6 cellular contexts compared by ENCODE assay signal in the genomic region with DNA sequence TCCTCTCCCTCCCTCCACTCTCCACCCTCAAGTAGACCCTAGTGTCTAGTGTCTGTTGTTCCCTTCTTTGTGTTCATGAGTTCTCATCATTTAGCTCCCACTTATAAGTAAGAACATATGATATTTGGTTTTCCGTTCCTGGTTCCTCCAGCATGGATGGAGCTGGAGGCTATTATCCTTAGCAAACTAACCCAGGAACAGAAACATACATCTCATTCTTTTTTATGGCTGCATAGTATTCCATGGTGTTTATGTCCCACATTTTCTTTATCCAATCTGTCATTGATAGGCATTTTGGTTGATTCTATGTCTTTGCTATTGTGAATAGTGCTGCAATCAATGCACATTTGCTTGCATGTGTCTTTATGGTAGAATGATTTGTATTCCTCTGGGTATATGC. TPM values are rescaled to one million over a fixed set of nuclear protein-coding genes. Genes with fewer than 3 reads are reported as not detected.
"Had no signal": no experiment of that assay in that cellular context is flagged by ENCODE, and none has a peak within 500 bp of the region (broad histone marks: within the 10 kb centered on the region; RNA-seq: fewer than 3 reads in every experiment).

No MANE protein-coding gene starts in this region.

RNA-seq across cellular contexts. Expression of a gene that starts 4.2 kb away (rescaled TPM):
- total RNA-seq: GM23338, H1, H9, HFFc6, HT1080, IMR-90 had no signal
- polyA plus RNA-seq: GM23338, H1, IMR-90 had no signal

RNA-seq across cellular contexts. Expression of a gene that starts 23.1 kb away (rescaled TPM):
- total RNA-seq: GM23338, H1, H9, HFFc6, HT1080, IMR-90 had no signal
- polyA plus RNA-seq: GM23338, H1, IMR-90 had no signal

RNA-seq across cellular contexts. Expression of a gene that starts 43.1 kb away (rescaled TPM):
- total RNA-seq: GM23338, H1, H9, HFFc6, HT1080, IMR-90 had no signal
- polyA plus RNA-seq: GM23338, H1, IMR-90 had no signal

RNA-seq across cellular contexts. Expression of a gene that starts 50.6 kb away (rescaled TPM):
- total RNA-seq: GM23338, H1, H9, HFFc6, HT1080, IMR-90 had no signal
- polyA plus RNA-seq: GM23338, H1, IMR-90 had no signal
